9 cellular contexts compared by ENCODE assay signal in the genomic region with DNA sequence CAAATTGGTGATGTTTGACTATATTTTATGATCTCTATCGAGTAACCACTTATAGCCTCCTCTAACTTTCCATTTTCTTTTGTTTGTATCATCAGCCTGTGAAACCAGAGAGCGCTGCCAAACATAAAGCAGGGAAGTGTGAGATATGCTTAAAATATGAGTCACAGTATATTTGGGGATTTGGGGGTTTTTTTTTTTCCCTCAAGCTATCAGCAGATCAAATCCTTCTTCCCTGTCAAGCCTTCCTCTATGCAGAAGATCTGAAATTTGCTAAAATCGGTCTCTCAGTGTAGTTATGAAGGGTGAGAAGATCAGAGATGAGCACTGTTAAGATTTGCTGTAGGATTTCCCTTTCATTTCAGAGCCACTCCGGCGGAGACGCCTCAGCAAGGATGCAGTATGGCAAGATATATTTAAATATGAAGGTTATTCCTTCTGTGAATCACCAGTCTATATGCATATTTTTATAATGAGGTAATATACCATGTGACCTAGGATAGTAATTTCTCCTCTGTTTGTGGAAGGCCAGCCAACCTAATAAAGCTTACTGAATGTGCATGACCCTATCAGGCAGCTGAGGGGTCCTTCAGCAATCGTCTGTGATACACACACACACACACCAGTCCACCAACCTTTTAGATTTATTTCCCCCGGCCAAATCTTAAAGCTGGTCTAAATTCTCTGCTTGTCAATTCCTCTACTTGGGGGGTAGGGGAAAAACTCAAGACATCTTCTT.
A peak's percentile ranks its signal among the peaks of the same experiment; 100 is the strongest.
DNase-seq lines count a peak whose midpoint lies in the region; ATAC-seq and TF ChIP-seq lines count a peak whose summit lies in the region.
"Had no signal": no experiment of that assay in that cellular context is flagged by ENCODE, and none has a peak within 500 bp of the region (broad histone marks: within the 10 kb centered on the region; RNA-seq: fewer than 3 reads in every experiment).

No MANE protein-coding gene starts in this region.

- no peak for TF ChIP-seq POLR2A in sigmoid colon (IDR thresholded peaks at IDR 0.05)

- peaks cover 0 to 17% (median 12%) of the 10 kb centered on the region in 4 donors for H3K36me3 ChIP-seq in sigmoid colon

- peak in 1 of 4 experiments; percentile 17 for ATAC-seq in T-cell (replicated peaks in 1 of 4)
- ATAC-seq in GM19035 (IDR thresholded peaks at IDR 0.05; ENCODE audit: unreplicated experiment): no peak

- no peak for TF ChIP-seq EP300 in sigmoid colon (IDR thresholded peaks at IDR 0.05)

- DNase-seq in HCEC 1CT (peak; percentile 90), T-cell (no peak), fibroblast of gingiva (ENCODE audit: low read depth) (peak; percentile 54), sigmoid colon (no peak), NCI-H1694 treated with DMSO at 0.1 percent for 48 hours (lab: John Stamatoyannopoulos, UW) (no peak), NCI-H524 treated with DMSO at 0.1 percent for 48 hours (lab: John Stamatoyannopoulos, UW) (no peak)
- DNase-seq: activated CD8-positive, alpha-beta memory T cell treated with anti-CD3 and anti-CD28 coated beads, Interleukin-2, amount 50 U/mL, for 48 hours; NCI-H2227 treated with DMSO at 0.1 percent for 48 hours had no signal

- peak overlapping the region; percentile 67 to 81 for H3K27ac Mint-ChIP-seq in T-cell

- no peak overlapping the region for H3K4me3 ChIP-seq in sigmoid colon

- H3K4me1 ChIP-seq in sigmoid colon: peaks cover 0 to 93% (median 74%) of the 10 kb centered on the region in 4 donors

- H3K9me3 ChIP-seq in sigmoid colon: no peaks in the 10 kb centered on the region

- peak overlapping the region in 2 of 3 donors; percentile 16 to 29 for H3K4me3 Mint-ChIP-seq in T-cell

- intact Hi-C loops in sigmoid colon (cut with DNase I): loop anchor here (5.0 kb wide), 1 partner anchor 42 kb away; no protein-coding TSS in a partner anchor

- no peaks in the 10 kb centered on the region for H3K27me3 Mint-ChIP-seq in T-cell

- H3K4me1 Mint-ChIP-seq in T-cell: peaks cover 76 to 88% (median 87%) of the 10 kb centered on the region in 3 donors

- CTCF ChIA-PET in T-cell (lab: Charles Lee): no interaction called here

- no peaks in the 10 kb centered on the region for H3K9me3 Mint-ChIP-seq in T-cell

- peaks cover 75% of the 10 kb centered on the region for H3K36me3 Mint-ChIP-seq in T-cell

- POLR2A ChIA-PET in T-cell (lab: Charles Lee): interaction anchor here (0.5 to 0.6 kb wide), 3 partner anchors 12 to 383 kb away, joined by 3 read pairs; no protein-coding TSS in a partner anchor

- H3K27ac ChIP-seq in sigmoid colon: peak overlapping the region; percentile 70 to 86 (median 81)

- 69 to 79% methylated on average over 8 of the region's 8 CpGs for WGBS in sigmoid colon, 2 donors

- no peak for TF ChIP-seq CTCF in sigmoid colon (IDR thresholded peaks at IDR 0.05)

- no peaks in the 10 kb centered on the region for H3K27me3 ChIP-seq in sigmoid colon

Comparison
In these comparisons a context has a peak if more than half of its experiments do, and no peak if none do; other contexts are left out.
1. DNase-seq: peak in HCEC 1CT (single experiment) and fibroblast of gingiva (single experiment); none in T-cell (0 of 34), sigmoid colon (single experiment), NCI-H1694 treated with DMSO at 0.1 percent for 48 hours (single experiment) and NCI-H524 treated with DMSO at 0.1 percent for 48 hours (single experiment).